In the genomic region with DNA sequence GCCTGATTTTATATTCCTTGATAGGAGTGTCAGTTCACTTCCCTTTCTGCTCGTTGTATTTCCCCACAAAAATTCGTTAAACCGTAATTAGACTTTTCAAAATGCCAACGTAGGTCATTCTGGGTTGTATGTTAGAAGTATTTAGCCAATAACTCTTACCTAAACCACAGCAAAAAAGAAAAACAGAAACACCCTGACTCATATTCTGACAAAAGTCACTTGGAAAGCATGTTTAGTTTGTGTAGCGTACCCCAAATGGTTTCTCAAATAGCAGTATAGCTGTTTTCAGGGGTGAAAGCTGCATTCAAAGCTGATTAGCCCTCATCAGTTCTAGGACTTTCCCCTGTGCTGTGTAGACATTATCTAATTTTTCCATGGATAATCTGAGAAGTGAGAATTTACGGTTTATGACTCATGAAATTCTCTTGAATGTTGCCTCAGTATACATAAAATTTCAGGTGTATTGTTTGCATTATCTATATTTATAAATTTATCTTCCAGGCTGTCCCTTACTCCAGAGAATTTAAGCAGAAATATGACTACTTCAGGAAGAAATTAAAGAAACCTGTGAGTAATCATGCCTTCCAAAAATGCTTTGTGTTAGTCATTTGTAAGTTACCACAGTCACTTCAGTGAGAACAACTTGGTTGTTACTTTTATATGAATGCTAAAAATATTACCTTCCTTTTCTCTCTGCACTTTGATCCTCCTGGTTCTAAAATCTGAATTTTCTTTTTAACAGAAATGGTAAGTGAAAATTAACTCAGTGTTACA, we compare ENCODE assay signal across 18 cellular contexts.
DNase-seq lines count a peak whose midpoint lies in the region; ATAC-seq, FAIRE-seq and TF ChIP-seq lines count a peak whose summit lies in the region.
"Had no signal": no experiment of that assay in that cellular context is flagged by ENCODE, and none has a peak within 500 bp of the region (broad histone marks: within the 10 kb centered on the region; RNA-seq: fewer than 3 reads in every experiment).

No MANE protein-coding gene starts in this region.

- BruUV-seq in mammary epithelial cell (replicated peaks; lab: Mats Ljungman, UMichigan) = no TSS peak

- H3K79me2 ChIP-seq in mammary epithelial cell (ENCODE audit: insufficient read depth, low read length) (peaks cover 17% of the 10 kb centered on the region), keratinocyte (ENCODE audit: control insufficient read depth, insufficient read depth, low read length) (no peaks in the 10 kb centered on the region)
- H3K79me2 ChIP-seq: parathyroid adenoma had no signal

- no peak for FAIRE-seq in keratinocyte (lab: Jason Lieb, UNC)
- FAIRE-seq: K562 had no signal

- no peaks in the 10 kb centered on the region for H3K9me1 ChIP-seq in keratinocyte (ENCODE audit: control insufficient read depth, extremely low read depth, insufficient read depth, low read length)

- no peaks in the 10 kb centered on the region for H3K27me3 ChIP-seq in BJ (ENCODE audit: control insufficient read depth, insufficient read depth, low read length)
- no peaks in the 10 kb centered on the region for H3K27me3 ChIP-seq in HUES6 (ENCODE audit: control insufficient read depth, insufficient read depth, low read length)
- H3K27me3 ChIP-seq in mammary epithelial cell (ENCODE audit: insufficient read depth, low read length) = no peaks in the 10 kb centered on the region
- no peaks in the 10 kb centered on the region for H3K27me3 ChIP-seq in keratinocyte (ENCODE audit: control insufficient read depth, extremely low read depth, insufficient read depth, low read length)

- ATAC-seq in HG03175 (IDR thresholded peaks at IDR 0.05; ENCODE audit: unreplicated experiment) = no peak
- ATAC-seq: K562; stimulated activated naive B cell treated with anti-CD40 and anti-IgM and Interleukin-4, amounts not matched to agents 10 μg/mL and 1 μg/mL and 100 μg/mL, for 72 hours had no signal

- no peaks in the 10 kb centered on the region for H4K20me1 ChIP-seq in mammary epithelial cell (ENCODE audit: insufficient read depth, low read length)
- no peaks in the 10 kb centered on the region for H4K20me1 ChIP-seq in keratinocyte (ENCODE audit: control insufficient read depth, extremely low read depth, insufficient read depth, low read length)

- no peak for TF ChIP-seq CTCF in BJ (IDR thresholded peaks at IDR 0.05; ENCODE audit: insufficient read depth, low read depth, low read length)
- no peak for TF ChIP-seq CTCF in mammary epithelial cell (conservative IDR thresholded peaks at IDR 0.05 in 1 of 2, IDR thresholded peaks at IDR 0.05 in 1 of 2; ENCODE audit: extremely low read depth in 1 of 2, insufficient read depth in 1 of 2, low read depth in 1 of 2, low read length in 2 of 2)
- TF ChIP-seq CTCF in keratinocyte (optimal IDR thresholded peaks at IDR 0.05 in 1 of 3, IDR thresholded peaks at IDR 0.05 in 1 of 3, conservative IDR thresholded peaks at IDR 0.05 in 1 of 3; ENCODE audit: extremely low read depth in 1 of 3, insufficient read depth in 2 of 3, low read length in 3 of 3) = no peak

- POLR2A ChIA-PET in BJ (lab: Charles Lee) = no interaction called here

- peak; percentile 31 for DNase-seq in BJ (ENCODE audit: low read depth)
- DNase-seq in mammary epithelial cell = peak; percentile 60
- DNase-seq in keratinocyte (ENCODE audit: low read depth, low spot score) = no peak
- DNase-seq in NCI-H524 (lab: John Stamatoyannopoulos, UW) = no peak
- DNase-seq in substantia nigra (lab: John Stamatoyannopoulos, UW) = no peak
- DNase-seq in NCI-H2081 treated with DMSO at 0.1 percent for 48 hours (lab: John Stamatoyannopoulos, UW) = no peak
- DNase-seq: activated CD4-positive, CD25-positive, alpha-beta regulatory T cell treated with anti-CD3 and anti-CD28 coated beads, Interleukin-2, amount 50 U/mL, for 72 hours; activated T-cell treated with anti-CD3 and anti-CD28 coated beads, Interleukin-2, amount 50 U/mL, for 24 hours; anterior cingulate cortex; CD4-positive, alpha-beta memory T cell; midbrain; NCI-H187 treated with DMSO at 0.1 percent for 48 hours; stimulated activated CD4-positive, alpha-beta T cell treated with anti-CD3 and anti-CD28 coated beads, Interleukin-2, amount 100 ng/mL, for 24 hours; stimulated activated naive B cell treated with anti-CD40 and anti-IgM and Interleukin-4, amounts not matched to agents 10 μg/mL and 1 μg/mL and 100 μg/mL, for 72 hours had no signal

- H3K9me3 ChIP-seq in HUES6 (ENCODE audit: control insufficient read depth, insufficient read depth, low read depth, low read length) (no peaks in the 10 kb centered on the region), mammary epithelial cell (replicated peaks; ENCODE audit: insufficient read depth, low read length) (no peaks in the 10 kb centered on the region), keratinocyte (ENCODE audit: control insufficient read depth, low read depth, low read length) (no peaks in the 10 kb centered on the region)

- intact Hi-C loops in mammary epithelial cell (cut with micrococcal nuclease) = no loop called here

- peaks cover 8% of the 10 kb centered on the region for H3K4me1 ChIP-seq in HUES6 (ENCODE audit: control insufficient read depth, insufficient read depth, low read length)
- H3K4me1 ChIP-seq in mammary epithelial cell (ENCODE audit: insufficient read depth, low read length) = peaks cover 41% of the 10 kb centered on the region
- peaks cover 4% of the 10 kb centered on the region for H3K4me1 ChIP-seq in keratinocyte (ENCODE audit: control insufficient read depth, extremely low read depth, insufficient read depth, low read length)
- H3K4me1 ChIP-seq: parathyroid adenoma had no signal

- H3K4me3 ChIP-seq in BJ (ENCODE audit: low read depth, low read length) = no peak overlapping the region
- H3K4me3 ChIP-seq in HUES6 (ENCODE audit: low read depth, low read length) = no peak overlapping the region
- H3K4me3 ChIP-seq in mammary epithelial cell (replicated peaks in 1 of 3; ENCODE audit: insufficient read depth in 1 of 3, low read depth in 2 of 3, low read length in 3 of 3) = no peak overlapping the region
- no peak overlapping the region for H3K4me3 ChIP-seq in keratinocyte (ENCODE audit: control insufficient read depth in 2 of 3, extremely low read depth in 1 of 3, insufficient read depth in 2 of 3, low read depth in 1 of 3, low read length in 3 of 3)
- H3K4me3 ChIP-seq: K562 had no signal

- CTCF ChIA-PET in BJ (lab: Yijun Ruan, JAX) = interaction anchor here (0.6 kb wide), 1 partner anchor 61 kb away, joined by 3 read pairs; no protein-coding TSS in a partner anchor
- CTCF ChIA-PET in mammary epithelial cell (lab: Charles Lee; ENCODE audit: low non-redundant PET) = interaction anchor here (0.5 kb wide), 1 partner anchor 1778 kb away, joined by 3 read pairs; no protein-coding TSS in a partner anchor

- in situ Hi-C loops in mammary epithelial cell (cut with MboI; ENCODE audit: low sequenced_read_pairs in 2 of 2) = no loop called here

- H3K4me2 ChIP-seq in mammary epithelial cell (ENCODE audit: insufficient read depth, low read depth, low read length) (no peak overlapping the region), keratinocyte (ENCODE audit: control insufficient read depth, extremely low read depth, insufficient read depth, low read depth, low read length) (no peak overlapping the region)

- WGBS in mammary epithelial cell (ENCODE audit: low coverage, missing lambda C conversion rate) = 86% methylated on average over 6 of the region's 6 CpGs

- H2AFZ ChIP-seq in mammary epithelial cell (ENCODE audit: low read depth, low read length) (no peak overlapping the region), keratinocyte (ENCODE audit: control insufficient read depth, low read length) (no peak overlapping the region)
- H2AFZ ChIP-seq: parathyroid adenoma had no signal

- no peaks in the 10 kb centered on the region for H3K36me3 ChIP-seq in BJ (ENCODE audit: control insufficient read depth, insufficient read depth, low read length)
- H3K36me3 ChIP-seq in HUES6 (ENCODE audit: control insufficient read depth, insufficient read depth, low read length) = peaks cover 41% of the 10 kb centered on the region
- peaks cover 35% of the 10 kb centered on the region for H3K36me3 ChIP-seq in mammary epithelial cell (ENCODE audit: insufficient read depth, low read length)
- H3K36me3 ChIP-seq in keratinocyte (ENCODE audit: control insufficient read depth in 2 of 2, extremely low read depth in 1 of 2, insufficient read depth in 2 of 2, low read length in 2 of 2) = peaks cover 36 to 41% of the 10 kb centered on the region in 2 experiments

- dilution Hi-C loops in mammary epithelial cell (cut with HindIII; ENCODE audit: low sequenced_read_pairs) (no loop called here), keratinocyte (cut with MboI; ENCODE audit: extremely low pct_ligation_motif_present, low sequenced_read_pairs) (no loop called here)

- H3K27ac ChIP-seq in HUES6 (ENCODE audit: low read depth, low read length) (peak overlapping the region; percentile 9; the same call in 1 of the 2 replicates), mammary epithelial cell (ENCODE audit: insufficient read depth, low read depth, low read length) (peak overlapping the region; percentile 93), keratinocyte (ENCODE audit: control insufficient read depth, insufficient read depth, low read length) (peak overlapping the region; percentile 6), substantia nigra (ENCODE audit: low read depth, low read length, poor library complexity, severe bottlenecking) (no peak overlapping the region)
- H3K27ac ChIP-seq: parathyroid adenoma had no signal

- H3K9ac ChIP-seq in HUES6 (ENCODE audit: low read length) (no peak overlapping the region), mammary epithelial cell (ENCODE audit: insufficient read depth, low read length) (no peak overlapping the region), keratinocyte (ENCODE audit: control insufficient read depth, extremely low read depth, insufficient read depth, low read length) (no peak overlapping the region)
- H3K9ac ChIP-seq: parathyroid adenoma had no signal

Comparison
In these comparisons a context has a peak if more than half of its experiments do, and no peak if none do; other contexts are left out.
1. DNase-seq: peak in BJ (single experiment) and mammary epithelial cell (single experiment); none in keratinocyte (single experiment), NCI-H524 (0 of 2), substantia nigra (0 of 49) and NCI-H2081 treated with DMSO at 0.1 percent for 48 hours (single experiment).